1 cellular context compared by ENCODE assay signal in genomic region chr12:105092336-105092735, GRCh38.
TF ChIP-seq lines count a peak whose summit lies in the region.

No MANE protein-coding gene starts in this region.

TF ChIP-seq in H1, 55 proteins besides CTCF, POLR2A, EP300 and RAD21 (continued from another document):
- TF ChIP-seq USF2 (IDR thresholded peaks at IDR 0.05; ENCODE audit: low read length), result no peak
- TF ChIP-seq CTBP2 (IDR thresholded peaks at IDR 0.05; ENCODE audit: borderline replicate concordance, insufficient read depth, insufficient read length, low read length), result no peak
- no peak for TF ChIP-seq MAFK (IDR thresholded peaks at IDR 0.05; ENCODE audit: low read depth, low read length)
- TF ChIP-seq NANOG (IDR thresholded peaks at IDR 0.05; ENCODE audit: insufficient read depth, low read depth, low read length, poor library complexity, severe bottlenecking), result no peak
- no peak for TF ChIP-seq ATF3 (IDR thresholded peaks at IDR 0.05; ENCODE audit: insufficient read depth, low read depth, low read length)
